8 cellular contexts compared by ENCODE assay signal in the genomic region with DNA sequence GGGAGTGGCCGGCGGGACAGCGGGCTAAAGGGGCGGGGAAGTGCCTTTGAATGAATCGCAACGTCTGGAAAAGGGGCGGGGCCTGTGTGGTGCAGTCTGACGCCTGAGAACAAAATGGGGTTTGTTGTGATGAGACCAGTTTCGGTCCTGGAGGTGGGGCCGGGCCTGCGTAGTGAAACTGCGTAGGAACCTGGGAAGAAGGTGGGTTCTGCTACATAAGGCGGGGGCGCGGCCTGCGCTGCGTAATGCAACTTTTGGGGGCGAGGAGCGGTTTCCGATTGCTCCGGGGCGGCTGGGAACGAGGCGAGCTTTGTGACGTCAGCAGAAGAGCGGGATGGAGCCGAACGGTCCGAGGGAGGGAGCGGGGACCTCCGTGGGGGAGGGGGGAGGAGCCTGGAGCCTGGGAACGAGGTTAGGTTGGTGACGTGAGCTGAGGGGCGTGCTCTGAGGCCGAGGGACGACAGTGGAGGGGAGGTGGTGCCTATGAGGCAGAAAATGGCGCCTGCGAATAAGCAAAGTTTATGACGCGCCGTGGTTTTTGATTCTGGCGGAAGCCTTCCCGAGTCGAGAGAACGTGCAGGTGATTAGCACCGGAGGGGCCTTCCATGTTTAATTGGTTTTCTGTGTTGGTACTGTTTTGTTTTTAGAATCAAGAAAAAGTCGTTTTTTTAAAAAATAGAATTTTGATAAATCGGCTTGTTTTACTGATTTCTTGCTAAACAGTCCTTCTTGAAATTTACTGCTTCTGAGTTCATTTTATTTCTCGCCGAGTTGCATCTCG. TPM values are rescaled to one million over a fixed set of nuclear protein-coding genes. Genes with fewer than 3 reads are reported as not detected.
DNase-seq lines count a peak whose midpoint lies in the region; ATAC-seq and TF ChIP-seq lines count a peak whose summit lies in the region.

No MANE protein-coding gene starts in this region.

- H3K36me3 ChIP-seq in kidney epithelial cell (ENCODE audit: control insufficient read depth, insufficient read depth, low read length) = peaks cover 1% of the 10 kb centered on the region

- TF ChIP-seq POLR2A in GM19099 (IDR thresholded peaks at IDR 0.05; ENCODE audit: extremely low read depth, insufficient read length, low read depth) = peak; percentile 64

- peak; percentile 78 for ATAC-seq in HG03378 (IDR thresholded peaks at IDR 0.05; ENCODE audit: unreplicated experiment)

- no peak for TF ChIP-seq CTCF in kidney epithelial cell (IDR thresholded peaks at IDR 0.05; ENCODE audit: insufficient read depth, low read length, poor library complexity, severe bottlenecking)

- peak overlapping the region; percentile 51 for H3K4me3 ChIP-seq in kidney epithelial cell (ENCODE audit: low read depth, low read length)

- peak; percentile 91 to 94 for DNase-seq in AML-193 (lab: John Stamatoyannopoulos, UW)
- DNase-seq in NCI-H446 treated with DMSO at 0.1 percent for 48 hours (lab: John Stamatoyannopoulos, UW) = peak; percentile 92
- DNase-seq in activated CD4-positive, CD25-positive, alpha-beta regulatory T cell treated with anti-CD3 and anti-CD28 coated beads, Interleukin-2, amount 50 U/mL, for 72 hours = peak; percentile 90
- DNase-seq in cerebellum (ENCODE audit: low spot score) = peak; percentile 94
- peak; percentile 85 for DNase-seq in kidney epithelial cell (ENCODE audit: low read depth)
- peak; percentile 93 for DNase-seq in stimulated activated CD4-positive, alpha-beta T cell treated with anti-CD3 and anti-CD28 coated beads, Interleukin-15, amount 100 ng/mL, for 24 hours

- H3K27me3 ChIP-seq in kidney epithelial cell (ENCODE audit: control insufficient read depth, insufficient read depth, low read length) = peaks cover 1% of the 10 kb centered on the region

RNA-seq across cellular contexts. Expression of a gene that starts 0.7 kb away (rescaled TPM):
- total RNA-seq in cerebellum (81.1 TPM), kidney epithelial cell (49.1 and 57.9 TPM in 2 replicates)

RNA-seq across cellular contexts. Expression of a gene that starts 15.0 kb away (rescaled TPM):
- 57.0 TPM for total RNA-seq in cerebellum
- total RNA-seq in kidney epithelial cell = 107 and 120 TPM in 2 replicates

RNA-seq across cellular contexts. Expression of a gene that starts 39.9 kb away (rescaled TPM):
- 112 TPM for total RNA-seq in cerebellum
- total RNA-seq in kidney epithelial cell = 170 and 199 TPM in 2 replicates

Comparison
In these comparisons a context has a peak if more than half of its experiments do, and no peak if none do; other contexts are left out.
1. Peak in every context shown above with its lines: DNase-seq, ATAC-seq and H3K4me3 ChIP-seq.